Comparison of ENCODE assay signal across 1 cellular context in genomic region chr1:8069614-8070320, GRCh38.
A peak's percentile ranks its signal among the peaks of the same experiment; 100 is the strongest.
TF ChIP-seq lines count a peak whose summit lies in the region.

No MANE protein-coding gene starts in this region.

TF ChIP-seq in K562, 482 proteins besides CTCF, POLR2A, EP300 and RAD21:
- TF ChIP-seq KDM1A (IDR thresholded peaks at IDR 0.05) (0 out of 4 replicates have a peak, but pooled peaks of 1 of the 2 experiments have one; percentile 9), ZNF146 (CRISPR knock-in tag; IDR thresholded peaks at IDR 0.05; ENCODE audit: unreplicated experiment) (peak; percentile 95), BCOR (IDR thresholded peaks at IDR 0.05) (peak; percentile 52; the same call in 1 of the 2 replicates), PKNOX1 (IDR thresholded peaks at IDR 0.05) (peak; percentile 27; the same call in 1 of the 2 replicates), RBM25 (IDR thresholded peaks at IDR 0.05; ENCODE audit: low read depth, low read length, severe bottlenecking) (peak; percentile 63)
TF ChIP-seq in K562: peak in this region for 5; not testable (repeated sequence) for 477.
